Comparison of ENCODE assay signal across 6 cellular contexts in the genomic region with DNA sequence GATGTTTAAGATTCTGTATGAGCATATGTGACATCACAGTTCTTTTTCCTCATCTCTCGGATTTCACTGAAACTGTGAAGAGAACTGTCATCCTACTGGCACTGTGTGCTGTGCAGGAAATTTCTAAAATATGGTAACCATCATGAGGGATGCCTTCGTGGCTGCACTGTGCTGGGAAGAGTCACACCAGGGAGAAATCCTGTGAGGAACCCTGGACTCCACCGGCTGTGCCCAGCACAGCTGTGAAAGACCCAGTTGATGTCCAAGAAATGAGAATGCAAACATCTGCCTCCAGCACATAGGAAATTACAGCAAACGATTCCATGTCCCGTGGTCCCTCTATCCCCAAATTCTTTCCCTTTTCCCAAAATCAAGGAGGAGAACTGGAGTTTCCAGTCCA.
DNase-seq lines count a peak whose midpoint lies in the region; ATAC-seq and TF ChIP-seq lines count a peak whose summit lies in the region.
"Not testable (repeated sequence)": the region's sequence is repeated elsewhere in the genome, so short reads cannot be mapped to it uniquely, and the experiment has no call there.

No MANE protein-coding gene starts in this region.

- TF ChIP-seq POLR2A in spleen (IDR thresholded peaks at IDR 0.05) = not testable (repeated sequence)

- H3K9me3 Mint-ChIP-seq in activated CD4-positive, alpha-beta T cell treated with anti-CD3 and anti-CD28 coated beads, Interleukin-2, amount 10 ng/mL, durations not matched to agents 24 days and 14 days; chondrocyte (ENCODE audit: low read depth); naive thymus-derived CD4-positive, alpha-beta T cell: not testable (repeated sequence)

- 49 to 100% (median 54%) methylated on average over 1 to 2 of the region's 5 CpGs for WGBS in spleen, 5 donors

- POLR2A ChIA-PET in naive thymus-derived CD4-positive, alpha-beta T cell (lab: Charles Lee) = not testable (repeated sequence)

- not testable (repeated sequence) for TF ChIP-seq CTCF in chondrocyte (IDR thresholded peaks at IDR 0.05); spleen (IDR thresholded peaks at IDR 0.05 in 8 of 11, conservative IDR thresholded peaks at IDR 0.05 in 3 of 11); upper lobe of right lung (IDR thresholded peaks at IDR 0.05)

- intact Hi-C loops in activated CD4-positive, alpha-beta T cell treated with anti-CD3 and anti-CD28 coated beads, Interleukin-2, amount 10 ng/mL, durations not matched to agents 24 days and 14 days (cut with micrococcal nuclease); naive thymus-derived CD4-positive, alpha-beta T cell (cut with micrococcal nuclease); spleen (cut with DNase I; ENCODE audit: low total_unique reads); upper lobe of right lung (cut with DNase I): not testable (repeated sequence)

- DNase-seq in activated CD4-positive, alpha-beta T cell treated with anti-CD3 and anti-CD28 coated beads, Interleukin-2, amount 10 ng/mL, durations not matched to agents 24 days and 14 days = peak; percentile 17
- DNase-seq in chondrocyte (ENCODE audit: low spot score) = peak; percentile 91
- DNase-seq in islet precursor cell = peak; percentile 24
- DNase-seq in naive thymus-derived CD4-positive, alpha-beta T cell; upper lobe of right lung: not testable (repeated sequence)
- peak; percentile 41 for DNase-seq in spleen

- H3K4me3 ChIP-seq in naive thymus-derived CD4-positive, alpha-beta T cell (ENCODE audit: low read length); spleen; upper lobe of right lung: not testable (repeated sequence)

- H3K27ac Mint-ChIP-seq in activated CD4-positive, alpha-beta T cell treated with anti-CD3 and anti-CD28 coated beads, Interleukin-2, amount 10 ng/mL, durations not matched to agents 24 days and 14 days; chondrocyte (ENCODE audit: unreplicated experiment); naive thymus-derived CD4-positive, alpha-beta T cell: not testable (repeated sequence)

- H3K27me3 ChIP-seq in naive thymus-derived CD4-positive, alpha-beta T cell (ENCODE audit: control insufficient read depth in 2 of 2, insufficient read depth in 2 of 2, low read length in 2 of 2); spleen (replicated peaks in 1 of 7); upper lobe of right lung: not testable (repeated sequence)

- H3K27ac ChIP-seq in naive thymus-derived CD4-positive, alpha-beta T cell (ENCODE audit: low read depth, low read length); spleen; upper lobe of right lung: not testable (repeated sequence)

- H3K9me3 ChIP-seq in naive thymus-derived CD4-positive, alpha-beta T cell (ENCODE audit: control insufficient read depth in 2 of 3, low read length in 3 of 3); spleen; upper lobe of right lung: not testable (repeated sequence)

- not testable (repeated sequence) for H3K36me3 Mint-ChIP-seq in activated CD4-positive, alpha-beta T cell treated with anti-CD3 and anti-CD28 coated beads, Interleukin-2, amount 10 ng/mL, durations not matched to agents 24 days and 14 days (ENCODE audit: low read depth); chondrocyte (ENCODE audit: low read depth); naive thymus-derived CD4-positive, alpha-beta T cell

- ATAC-seq in naive thymus-derived CD4-positive, alpha-beta T cell = peak; percentile 29
- peak; percentile 42 for ATAC-seq in upper lobe of right lung

- not testable (repeated sequence) for H3K4me1 ChIP-seq in naive thymus-derived CD4-positive, alpha-beta T cell (ENCODE audit: control insufficient read depth in 2 of 2, insufficient read depth in 2 of 2, low read length in 2 of 2); spleen; upper lobe of right lung

- H3K4me1 Mint-ChIP-seq in activated CD4-positive, alpha-beta T cell treated with anti-CD3 and anti-CD28 coated beads, Interleukin-2, amount 10 ng/mL, durations not matched to agents 24 days and 14 days; chondrocyte (ENCODE audit: low read depth); naive thymus-derived CD4-positive, alpha-beta T cell: not testable (repeated sequence)

- not testable (repeated sequence) for H3K36me3 ChIP-seq in naive thymus-derived CD4-positive, alpha-beta T cell (ENCODE audit: control insufficient read depth in 2 of 3, insufficient read depth in 3 of 3, low read length in 3 of 3); spleen; upper lobe of right lung

- not testable (repeated sequence) for H3K27me3 Mint-ChIP-seq in activated CD4-positive, alpha-beta T cell treated with anti-CD3 and anti-CD28 coated beads, Interleukin-2, amount 10 ng/mL, durations not matched to agents 24 days and 14 days; chondrocyte (ENCODE audit: low read depth); naive thymus-derived CD4-positive, alpha-beta T cell

- CTCF ChIA-PET in naive thymus-derived CD4-positive, alpha-beta T cell (lab: Charles Lee) = not testable (repeated sequence)

- H3K4me3 Mint-ChIP-seq in activated CD4-positive, alpha-beta T cell treated with anti-CD3 and anti-CD28 coated beads, Interleukin-2, amount 10 ng/mL, durations not matched to agents 24 days and 14 days; chondrocyte (ENCODE audit: unreplicated experiment); naive thymus-derived CD4-positive, alpha-beta T cell: not testable (repeated sequence)
